Comparison of ENCODE assay signal across 27 cellular contexts in genomic region chr3:131975047-131975446, GRCh38. TPM values are rescaled to one million over a fixed set of nuclear protein-coding genes. Genes with fewer than 3 reads are reported as not detected.
"Had no signal": no experiment of that assay in that cellular context is flagged by ENCODE, and none has a peak within 500 bp of the region (broad histone marks: within the 10 kb centered on the region; RNA-seq: fewer than 3 reads in every experiment).

No MANE protein-coding gene starts in this region.

- H3K27me3 ChIP-seq: esophagus muscularis mucosa, foreskin keratinocyte, heart left ventricle, transverse colon had no signal

- H3K9me3 ChIP-seq: esophagus muscularis mucosa, transverse colon had no signal

- H3K4me3 ChIP-seq: esophagus muscularis mucosa, heart left ventricle, transverse colon had no signal

- H3K27ac ChIP-seq: esophagus muscularis mucosa, foreskin keratinocyte, heart left ventricle, transverse colon had no signal

- H3K36me3 ChIP-seq: esophagus muscularis mucosa, heart left ventricle, transverse colon had no signal

- H3K4me1 ChIP-seq: esophagus muscularis mucosa, foreskin keratinocyte, transverse colon had no signal

- DNase-seq: activated CD4-positive, alpha-beta memory T cell treated with anti-CD3 and anti-CD28 coated beads, Interleukin-2, amount 10 ng/mL, durations not matched to agents 7 days and 5 days; activated CD4-positive, alpha-beta T cell treated with anti-CD3 and anti-CD28 coated beads for 1 hour; activated CD4-positive, alpha-beta T cell treated with anti-CD3 and anti-CD28 coated beads, Interleukin-2, amount 10 ng/mL, durations not matched to agents 7 days and 5 days; activated CD8-positive, alpha-beta memory T cell treated with anti-CD3 and anti-CD28 coated beads, Interleukin-2, amount 50 U/mL, for 48 hours; activated gamma-delta T cell; activated naive CD4-positive, alpha-beta T cell treated with anti-CD3 and anti-CD28 coated beads, Interleukin-2, amount 10 ng/mL, durations not matched to agents 7 days and 5 days; activated naive CD8-positive, alpha-beta T cell treated with anti-CD3 and anti-CD28 coated beads, Interleukin-2, amount 10 ng/mL, durations not matched to agents 7 days and 5 days; activated T-cell treated with anti-CD3 and anti-CD28 coated beads, Interleukin-2, amount 50 U/mL, for 24 hours; amniotic stem cell; dermis blood vessel endothelial cell; effector CD4-positive, alpha-beta T cell; foreskin keratinocyte; heart left ventricle; hypothalamus; immature natural killer cell; kidney; left colon; mammary epithelial cell; naive thymus-derived CD8-positive, alpha-beta T cell; occipital lobe; right cardiac atrium; stimulated activated CD4-positive, alpha-beta T cell treated with anti-CD3 and anti-CD28 coated beads, Interleukin-15, amount 100 ng/mL, for 24 hours; stimulated activated naive CD4-positive, alpha-beta T cell; T-helper 9 cell; transverse colon had no signal

RNA-seq across cellular contexts. Expression of gene CPNE4, which starts 59.8 kb away (rescaled TPM):
- total RNA-seq: activated CD4-positive, alpha-beta memory T cell treated with anti-CD3 and anti-CD28 coated beads, Interleukin-2, amount 10 ng/mL, durations not matched to agents 7 days and 5 days; activated CD4-positive, alpha-beta T cell treated with anti-CD3 and anti-CD28 coated beads, Interleukin-2, amount 10 ng/mL, durations not matched to agents 7 days and 5 days; activated naive CD8-positive, alpha-beta T cell treated with anti-CD3 and anti-CD28 coated beads, Interleukin-2, amount 10 ng/mL, durations not matched to agents 7 days and 5 days; dermis blood vessel endothelial cell; foreskin keratinocyte; naive thymus-derived CD8-positive, alpha-beta T cell; pulmonary artery endothelial cell had no signal
